ENCODE assay signal across 8 cellular contexts in genomic region chr6:87407896-87408720, GRCh38. TPM values are rescaled to one million over a fixed set of nuclear protein-coding genes. Genes with fewer than 3 reads are reported as not detected.
DNase-seq lines count a peak whose midpoint lies in the region; ATAC-seq and TF ChIP-seq lines count a peak whose summit lies in the region.

Gene CFAP206 (plus strand): TSS chr6:87407972. CDS start chr6:87409840, 1,868 bp downstream.

- CTCF ChIA-PET in SK-N-SH (lab: Yijun Ruan, JAX) = interaction anchor here (1.0 to 2.2 kb wide), 3 partner anchors 15 to 86 kb away, joined by 3 to 10 read pairs (median 4); partner anchors contain the start of gene SMIM8

- TF ChIP-seq EP300 in SK-N-SH (IDR thresholded peaks at IDR 0.05; ENCODE audit: borderline replicate concordance in 1 of 2, low read depth in 1 of 2, low read length in 1 of 2) = no peak

- H3K4me3 ChIP-seq in HFF-Myc (replicated peaks; ENCODE audit: low read depth, low read length) = peak within 1 kb of the TSS; percentile 60
- peak within 1 kb of the TSS; percentile 93 to 96 for H3K4me3 ChIP-seq in SK-N-SH (ENCODE audit: low read depth in 2 of 2, low read length in 1 of 2)

- no peaks in the 10 kb centered on the region for H3K36me3 Mint-ChIP-seq in activated naive CD4-positive, alpha-beta T cell treated with anti-CD3 and anti-CD28 coated beads, Interleukin-2, amount 50 U/mL, for 24 hours

- TF ChIP-seq CTCF in HFF-Myc (IDR thresholded peaks at IDR 0.05; ENCODE audit: low read depth, low read length, missing control alignments) = peak; percentile 14
- peak; percentile 29 for TF ChIP-seq CTCF in SK-N-SH (IDR thresholded peaks at IDR 0.05)
- TF ChIP-seq CTCF in omental fat pad (IDR thresholded peaks at IDR 0.05) = no peak

- peaks cover 14% of the 10 kb centered on the region for H3K27me3 Mint-ChIP-seq in activated naive CD4-positive, alpha-beta T cell treated with anti-CD3 and anti-CD28 coated beads, Interleukin-2, amount 50 U/mL, for 24 hours

- H3K4me3 Mint-ChIP-seq in activated naive CD4-positive, alpha-beta T cell treated with anti-CD3 and anti-CD28 coated beads, Interleukin-2, amount 50 U/mL, for 24 hours = peak within 1 kb of the TSS; percentile 84

- no peaks in the 10 kb centered on the region for H3K79me2 ChIP-seq in SK-N-SH (ENCODE audit: insufficient read depth)

- H3K27ac ChIP-seq in SK-N-SH (ENCODE audit: low read depth in 2 of 2, low read length in 1 of 2) = peak within 1 kb of the TSS; percentile 87 to 95
- peak within 1 kb of the TSS; percentile 69 for H3K27ac ChIP-seq in temporal lobe (ENCODE audit: low read depth, low read length)

- no peak for TF ChIP-seq RAD21 in SK-N-SH (IDR thresholded peaks at IDR 0.05; ENCODE audit: low read length)

- H2AFZ ChIP-seq in SK-N-SH (ENCODE audit: low read depth) = peak within 1 kb of the TSS; percentile 99

- 0% methylated on average over 5 of the region's 82 CpGs for WGBS in SK-N-SH (ENCODE audit: low lambda C conversion rate)

- no peaks in the 10 kb centered on the region for H4K20me1 ChIP-seq in SK-N-SH (ENCODE audit: insufficient read depth)

- no peaks in the 10 kb centered on the region for H3K36me3 ChIP-seq in SK-N-SH (replicated peaks in 1 of 2; ENCODE audit: control insufficient read depth in 1 of 2, insufficient read depth in 2 of 2, low read length in 1 of 2)

- H3K9me3 ChIP-seq in SK-N-SH = no peaks in the 10 kb centered on the region

- ATAC-seq in omental fat pad (ENCODE audit: low FRiP score) = peak; percentile 95

- no peaks in the 10 kb centered on the region for H3K9me3 Mint-ChIP-seq in activated naive CD4-positive, alpha-beta T cell treated with anti-CD3 and anti-CD28 coated beads, Interleukin-2, amount 50 U/mL, for 24 hours

- peaks cover 0 to 2% of the 10 kb centered on the region in 2 experiments; a peak in 1 of 4 replicates for H3K4me1 ChIP-seq in SK-N-SH (ENCODE audit: control insufficient read depth in 1 of 2, insufficient read depth in 2 of 2, low read depth in 1 of 2, low read length in 1 of 2)

- DNase-seq in GM04503 (ENCODE audit: low read depth) (peak; percentile 26), HFF-Myc (ENCODE audit: extremely low read depth, low read depth) (peak; percentile 42), MV-4-11 (lab: John Stamatoyannopoulos, UW) (peak; percentile 75), SK-N-SH (peak; percentile 93), glomerular endothelial cell (ENCODE audit: extremely low read depth, low read depth, low spot score) (peak; percentile 45), omental fat pad (ENCODE audit: low spot score) (peak; percentile 42)

- no peaks in the 10 kb centered on the region for H3K27me3 ChIP-seq in SK-N-SH (ENCODE audit: insufficient read depth)

- no peaks in the 10 kb centered on the region for H3K9me2 ChIP-seq in SK-N-SH

- peak within 1 kb of the TSS; percentile 73 for H3K4me2 ChIP-seq in SK-N-SH

- POLR2A ChIA-PET in SK-N-SH (lab: Yijun Ruan, JAX) = interaction anchor here (0.9 to 1.5 kb wide), 2 partner anchors 64 to 1766 kb away, joined by 3 to 4 read pairs; partner anchors contain the start of genes SLC35A1 and SYNCRIP

- H3K27ac Mint-ChIP-seq in activated naive CD4-positive, alpha-beta T cell treated with anti-CD3 and anti-CD28 coated beads, Interleukin-2, amount 50 U/mL, for 24 hours = peak within 1 kb of the TSS; percentile 36

- peaks cover 15% of the 10 kb centered on the region for H3K4me1 Mint-ChIP-seq in activated naive CD4-positive, alpha-beta T cell treated with anti-CD3 and anti-CD28 coated beads, Interleukin-2, amount 50 U/mL, for 24 hours

- peaks cover 8% of the 10 kb centered on the region for H3F3A ChIP-seq in SK-N-SH (replicated peaks; ENCODE audit: insufficient read depth)

- H3K9ac ChIP-seq in SK-N-SH = peak within 1 kb of the TSS; percentile 56

TF ChIP-seq in SK-N-SH, 30 proteins besides CTCF, POLR2A, EP300 and RAD21 (continues in another document):
- TF ChIP-seq NFIC (IDR thresholded peaks at IDR 0.05; ENCODE audit: borderline replicate concordance) = no peak
- TF ChIP-seq RFX5 (IDR thresholded peaks at IDR 0.05; ENCODE audit: low read length) = no peak
- TF ChIP-seq, protein P1, sequence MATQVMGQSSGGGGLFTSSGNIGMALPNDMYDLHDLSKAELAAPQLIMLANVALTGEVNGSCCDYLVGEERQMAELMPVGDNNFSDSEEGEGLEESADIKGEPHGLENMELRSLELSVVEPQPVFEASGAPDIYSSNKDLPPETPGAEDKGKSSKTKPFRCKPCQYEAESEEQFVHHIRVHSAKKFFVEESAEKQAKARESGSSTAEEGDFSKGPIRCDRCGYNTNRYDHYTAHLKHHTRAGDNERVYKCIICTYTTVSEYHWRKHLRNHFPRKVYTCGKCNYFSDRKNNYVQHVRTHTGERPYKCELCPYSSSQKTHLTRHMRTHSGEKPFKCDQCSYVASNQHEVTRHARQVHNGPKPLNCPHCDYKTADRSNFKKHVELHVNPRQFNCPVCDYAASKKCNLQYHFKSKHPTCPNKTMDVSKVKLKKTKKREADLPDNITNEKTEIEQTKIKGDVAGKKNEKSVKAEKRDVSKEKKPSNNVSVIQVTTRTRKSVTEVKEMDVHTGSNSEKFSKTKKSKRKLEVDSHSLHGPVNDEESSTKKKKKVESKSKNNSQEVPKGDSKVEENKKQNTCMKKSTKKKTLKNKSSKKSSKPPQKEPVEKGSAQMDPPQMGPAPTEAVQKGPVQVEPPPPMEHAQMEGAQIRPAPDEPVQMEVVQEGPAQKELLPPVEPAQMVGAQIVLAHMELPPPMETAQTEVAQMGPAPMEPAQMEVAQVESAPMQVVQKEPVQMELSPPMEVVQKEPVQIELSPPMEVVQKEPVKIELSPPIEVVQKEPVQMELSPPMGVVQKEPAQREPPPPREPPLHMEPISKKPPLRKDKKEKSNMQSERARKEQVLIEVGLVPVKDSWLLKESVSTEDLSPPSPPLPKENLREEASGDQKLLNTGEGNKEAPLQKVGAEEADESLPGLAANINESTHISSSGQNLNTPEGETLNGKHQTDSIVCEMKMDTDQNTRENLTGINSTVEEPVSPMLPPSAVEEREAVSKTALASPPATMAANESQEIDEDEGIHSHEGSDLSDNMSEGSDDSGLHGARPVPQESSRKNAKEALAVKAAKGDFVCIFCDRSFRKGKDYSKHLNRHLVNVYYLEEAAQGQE (IDR thresholded peaks at IDR 0.05; ENCODE audit: low read depth, low read length) = no peak
- peak; percentile 8 for TF ChIP-seq CHD2 (IDR thresholded peaks at IDR 0.05; ENCODE audit: low read length, partially characterized antibody)
- TF ChIP-seq GABPA (IDR thresholded peaks at IDR 0.05; ENCODE audit: low read depth) = no peak
- no peak for TF ChIP-seq MEF2A (IDR thresholded peaks at IDR 0.05; ENCODE audit: borderline replicate concordance, low read depth)
- no peak for TF ChIP-seq USF1 (IDR thresholded peaks at IDR 0.05; ENCODE audit: borderline replicate concordance, low read depth)
- TF ChIP-seq TCF12 (IDR thresholded peaks at IDR 0.05) = no peak
- TF ChIP-seq YY1 (IDR thresholded peaks at IDR 0.05; ENCODE audit: low read depth) = 0 out of 2 replicates have a peak, but pooled peaks have one; percentile 56
- TF ChIP-seq EZH2phosphoT487 (IDR thresholded peaks at IDR 0.05; ENCODE audit: borderline replicate concordance, low read depth) = no peak
- TF ChIP-seq POLR2AphosphoS5 (IDR thresholded peaks at IDR 0.05; ENCODE audit: low read depth, low read length) = peak; percentile 38; the same call in 1 of the 2 replicates
- TF ChIP-seq SMC3 (IDR thresholded peaks at IDR 0.05; ENCODE audit: low read depth, low read length) = no peak
- TF ChIP-seq IRF3 (IDR thresholded peaks at IDR 0.05; ENCODE audit: low read depth, low read length) = no peak
- TF ChIP-seq JUND (IDR thresholded peaks at IDR 0.05) = no peak
- TF ChIP-seq FOXM1 (IDR thresholded peaks at IDR 0.05; ENCODE audit: low read depth) = no peak
- no peak for TF ChIP-seq TAF1 (IDR thresholded peaks at IDR 0.05; ENCODE audit: borderline replicate concordance, low read depth, low read length)
- TF ChIP-seq FOSL2 (IDR thresholded peaks at IDR 0.05; ENCODE audit: borderline replicate concordance, low read depth) = no peak
- TF ChIP-seq GATA2 (CRISPR knock-in tag; IDR thresholded peaks at IDR 0.05) = no peak
- peak; percentile 93 for TF ChIP-seq NRF1 (IDR thresholded peaks at IDR 0.05; ENCODE audit: low read depth, low read length)
- TF ChIP-seq FOXJ3 (CRISPR knock-in tag; IDR thresholded peaks at IDR 0.05) = no peak
- TF ChIP-seq MXI1 (IDR thresholded peaks at IDR 0.05; ENCODE audit: low read depth, low read length) = peak; percentile 8; the same call in 1 of the 2 replicates
- no peak for TF ChIP-seq TEAD4 (IDR thresholded peaks at IDR 0.05; ENCODE audit: borderline replicate concordance, insufficient read depth)

RNA-seq across cellular contexts. Expression of gene CFAP206, which starts in this region (rescaled TPM):
- polyA plus RNA-seq in SK-N-SH (2012; rRNA removed) = 0.46 and 0.78 TPM in 2 replicates
- polyA plus RNA-seq in SK-N-SH (2012; cell fraction: cytosol; rRNA removed) = 0.54 and 0.68 TPM in 2 replicates
- 0.60 and 0.86 TPM in 2 replicates for polyA plus RNA-seq in SK-N-SH (2012; cell fraction: nucleus; rRNA removed)
- total RNA-seq in glomerular endothelial cell = 0.35 and 0.97 TPM in 2 replicates
- total RNA-seq in omental fat pad = under 1 TPM in 1 of 4 donors, not detected in 3; 0.37 TPM
- total RNA-seq in temporal lobe = 1.2 TPM

Comparison
In these comparisons a context has a peak if more than half of its experiments do, and no peak if none do; other contexts are left out.
1. Peak in every context shown above with its lines: DNase-seq, ATAC-seq, H3K4me3 ChIP-seq and H3K27ac ChIP-seq.
2. Peak in DNase-seq, H3K4me3 ChIP-seq, H3K27ac ChIP-seq, H3K9ac ChIP-seq and H3K4me2 ChIP-seq in SK-N-SH; RNA of the gene not detected or under 1 TPM.
3. Peak in DNase-seq in glomerular endothelial cell; RNA of the gene not detected or under 1 TPM.
4. Peak in DNase-seq and ATAC-seq in omental fat pad; RNA of the gene not detected or under 1 TPM.
5. DNase-seq: peak in every context shown above with its lines; median percentile 93 in SK-N-SH; 75 in MV-4-11; 45 in glomerular endothelial cell; 42 in HFF-Myc; 42 in omental fat pad; 26 in GM04503.
6. CTCF ChIP-seq: peak in HFF-Myc (single experiment) and SK-N-SH (single experiment); none in omental fat pad (0 of 3).